Comparison of ENCODE assay signal across 10 cellular contexts in genomic region chr5:95238560-95239325, GRCh38. TPM values are rescaled to one million over a fixed set of nuclear protein-coding genes. Genes with fewer than 3 reads are reported as not detected.
DNase-seq lines count a peak whose midpoint lies in the region; ATAC-seq, FAIRE-seq and TF ChIP-seq lines count a peak whose summit lies in the region.
"Had no signal": no experiment of that assay in that cellular context is flagged by ENCODE, and none has a peak within 500 bp of the region (broad histone marks: within the 10 kb centered on the region; RNA-seq: fewer than 3 reads in every experiment).

No MANE protein-coding gene starts in this region.

- H3K27me3 Mint-ChIP-seq in CD8-positive, alpha-beta memory T cell: peaks cover 0 to 3% of the 10 kb centered on the region in 2 donors

- no peak for ATAC-seq in stimulated activated effector memory CD8-positive, alpha-beta T cell treated with anti-CD3 and anti-CD28 coated beads, Interleukin-12 subunit alpha, Interleukin-12 subunit beta, amount 100 ng/mL, for 72 hours
- ATAC-seq in GM18517 (IDR thresholded peaks at IDR 0.05; ENCODE audit: unreplicated experiment): no peak
- ATAC-seq: left lobe of liver had no signal

- in situ Hi-C loops in astrocyte of the cerebellum (cut with HindIII; ENCODE audit: low sequenced_read_pairs): no loop called here

- H3K4me3 Mint-ChIP-seq in stimulated activated effector memory CD8-positive, alpha-beta T cell treated with anti-CD3 and anti-CD28 coated beads, Interleukin-12 subunit alpha, Interleukin-12 subunit beta, amount 100 ng/mL, for 72 hours: no peak overlapping the region
- H3K4me3 Mint-ChIP-seq in CD8-positive, alpha-beta memory T cell: no peak overlapping the region

- POLR2A ChIA-PET in CD8-positive, alpha-beta memory T cell (lab: Charles Lee): no interaction called here

- H3K27ac Mint-ChIP-seq in stimulated activated effector memory CD8-positive, alpha-beta T cell treated with anti-CD3 and anti-CD28 coated beads, Interleukin-12 subunit alpha, Interleukin-12 subunit beta, amount 100 ng/mL, for 72 hours: no peak overlapping the region
- H3K27ac Mint-ChIP-seq in CD8-positive, alpha-beta memory T cell: no peak overlapping the region

- DNase-seq in D721Med (ENCODE audit: insufficient read length, low spot score) (no peak), HS-5 (ENCODE audit: low read depth) (peak; percentile 50), astrocyte of the cerebellum (ENCODE audit: low read depth) (peak; percentile 31), middle frontal gyrus (ENCODE audit: extremely low spot score, low spot score) (peak; percentile 49), iPS-NIHi11 (ENCODE audit: low spot score) (no peak)
- DNase-seq in stimulated activated effector memory CD8-positive, alpha-beta T cell treated with anti-CD3 and anti-CD28 coated beads, Interleukin-12 subunit alpha, Interleukin-12 subunit beta, amount 100 ng/mL, for 72 hours (ENCODE audit: low spot score in 2 of 2): no peak
- DNase-seq in CD8-positive, alpha-beta memory T cell: no peak

- H3K27ac ChIP-seq in CD8-positive, alpha-beta memory T cell (ENCODE audit: low read depth, low read length): no peak overlapping the region
- H3K27ac ChIP-seq: SJCRH30 had no signal

- no peak overlapping the region for H3K4me3 ChIP-seq in astrocyte of the cerebellum (ENCODE audit: low read depth, low read length)
- no peak overlapping the region for H3K4me3 ChIP-seq in CD8-positive, alpha-beta memory T cell (ENCODE audit: low read length)
- H3K4me3 ChIP-seq: SJCRH30 had no signal

- H3K36me3 ChIP-seq in CD8-positive, alpha-beta memory T cell (ENCODE audit: insufficient read depth, low read length): no peaks in the 10 kb centered on the region
- H3K36me3 ChIP-seq: SJCRH30 had no signal

- FAIRE-seq in D721Med (lab: Jason Lieb, UNC): no peak

- peaks cover 10% of the 10 kb centered on the region for H3K9me3 Mint-ChIP-seq in stimulated activated effector memory CD8-positive, alpha-beta T cell treated with anti-CD3 and anti-CD28 coated beads, Interleukin-12 subunit alpha, Interleukin-12 subunit beta, amount 100 ng/mL, for 72 hours
- peaks cover 0 to 6% (median 2%) of the 10 kb centered on the region in 5 donors for H3K9me3 Mint-ChIP-seq in CD8-positive, alpha-beta memory T cell

- no peaks in the 10 kb centered on the region for H3K27me3 ChIP-seq in CD8-positive, alpha-beta memory T cell (ENCODE audit: insufficient read depth, low read length, poor library complexity, severe bottlenecking)
- H3K27me3 ChIP-seq: SJCRH30 had no signal

- no peaks in the 10 kb centered on the region for H3K36me3 Mint-ChIP-seq in stimulated activated effector memory CD8-positive, alpha-beta T cell treated with anti-CD3 and anti-CD28 coated beads, Interleukin-12 subunit alpha, Interleukin-12 subunit beta, amount 100 ng/mL, for 72 hours
- H3K36me3 Mint-ChIP-seq in CD8-positive, alpha-beta memory T cell: no peaks in the 10 kb centered on the region

- no peaks in the 10 kb centered on the region for H3K9me3 ChIP-seq in CD8-positive, alpha-beta memory T cell (ENCODE audit: low read length)

- H3K4me1 Mint-ChIP-seq in stimulated activated effector memory CD8-positive, alpha-beta T cell treated with anti-CD3 and anti-CD28 coated beads, Interleukin-12 subunit alpha, Interleukin-12 subunit beta, amount 100 ng/mL, for 72 hours: no peaks in the 10 kb centered on the region
- H3K4me1 Mint-ChIP-seq in CD8-positive, alpha-beta memory T cell: no peaks in the 10 kb centered on the region

- CTCF ChIA-PET in CD8-positive, alpha-beta memory T cell (lab: Charles Lee): no interaction called here

- TF ChIP-seq CTCF in D721Med (IDR thresholded peaks at IDR 0.05; ENCODE audit: insufficient read depth, missing control alignments) (peak; percentile 36), astrocyte of the cerebellum (IDR thresholded peaks at IDR 0.05; ENCODE audit: low read depth, low read length, missing control alignments) (peak; percentile 56)

- no peaks in the 10 kb centered on the region for H3K4me1 ChIP-seq in CD8-positive, alpha-beta memory T cell (ENCODE audit: insufficient read depth, low read length)

RNA-seq across cellular contexts. Expression of gene MCTP1, which starts 46.2 kb away (rescaled TPM):
- total RNA-seq in CD8-positive, alpha-beta memory T cell: under 1 TPM; 0.51 to 0.55 TPM
- 0.92 TPM for polyA plus RNA-seq in CD8-positive, alpha-beta memory T cell

Comparison
In these comparisons a context has a peak if more than half of its experiments do, and no peak if none do; other contexts are left out.
1. DNase-seq: peak in HS-5 (single experiment), astrocyte of the cerebellum (single experiment) and middle frontal gyrus (single experiment); none in D721Med (single experiment), iPS-NIHi11 (single experiment), stimulated activated effector memory CD8-positive, alpha-beta T cell treated with anti-CD3 and anti-CD28 coated beads, Interleukin-12 subunit alpha, Interleukin-12 subunit beta, amount 100 ng/mL, for 72 hours (0 of 2) and CD8-positive, alpha-beta memory T cell (0 of 5).